ENCODE assay signal across 21 cellular contexts in genomic region chr6:63507096-63507495, GRCh38.
"Had no signal": no experiment of that assay in that cellular context is flagged by ENCODE, and none has a peak within 500 bp of the region (broad histone marks: within the 10 kb centered on the region; RNA-seq: fewer than 3 reads in every experiment).

No MANE protein-coding gene starts in this region.

- H3K4me1 Mint-ChIP-seq: activated naive CD8-positive, alpha-beta T cell treated with anti-CD3 and anti-CD28 coated beads, Interleukin-2, amount 50 U/mL, for 24 hours had no signal

- H3K9me3 Mint-ChIP-seq: activated CD4-positive, alpha-beta T cell treated with anti-CD3 and anti-CD28 coated beads, Interleukin-2, amount 10 ng/mL, durations not matched to agents 7 days and 5 days; activated naive CD8-positive, alpha-beta T cell treated with anti-CD3 and anti-CD28 coated beads, Interleukin-2, amount 50 U/mL, for 24 hours; activated T-helper 1 cell treated with anti-CD3 and anti-CD28 coated beads, Interleukin-12 subunit alpha, Interleukin-12 subunit beta, Interleukin-2, Interleukin-4 antibody, amounts not matched to agents 30 ng/mL and 10 ng/mL and 1 ng/mL, durations not matched to agents 14 hours and 24 hours and 36 hours; dendritic cell treated with granulocyte-macrophage colony-stimulating factor and Interleukin-4, amounts not matched to agents 40 ng/mL and 50 ng/mL, for 4 days; T-helper 2 cell treated with Interferon-gamma antibody and Interleukin-4, amounts not matched to agents 5 μg/mL and 100 μg/mL, for 36 hours had no signal

- ATAC-seq: activated naive CD8-positive, alpha-beta T cell treated with anti-CD3 and anti-CD28 coated beads, Interleukin-2, amount 50 U/mL, for 24 hours; gastrocnemius medialis; heart right ventricle; left cardiac atrium had no signal

- H3K4me3 ChIP-seq: breast epithelium, gastrocnemius medialis, heart right ventricle, lung, right atrium auricular region, suprapubic skin had no signal

- H3K27me3 Mint-ChIP-seq: activated naive CD8-positive, alpha-beta T cell treated with anti-CD3 and anti-CD28 coated beads, Interleukin-2, amount 50 U/mL, for 24 hours; dendritic cell treated with granulocyte-macrophage colony-stimulating factor and Interleukin-4, amounts not matched to agents 40 ng/mL and 50 ng/mL, for 4 days; progenitor cell of endocrine pancreas had no signal

- H3K4me3 Mint-ChIP-seq: activated CD4-positive, alpha-beta T cell treated with anti-CD3 and anti-CD28 coated beads, Interleukin-2, amount 10 ng/mL, durations not matched to agents 7 days and 5 days; activated naive CD8-positive, alpha-beta T cell treated with anti-CD3 and anti-CD28 coated beads, Interleukin-2, amount 50 U/mL, for 24 hours; activated T-helper 1 cell treated with anti-CD3 and anti-CD28 coated beads, Interleukin-12 subunit alpha, Interleukin-12 subunit beta, Interleukin-2, Interleukin-4 antibody, amounts not matched to agents 30 ng/mL and 10 ng/mL and 1 ng/mL, durations not matched to agents 14 hours and 24 hours and 36 hours; dendritic cell treated with granulocyte-macrophage colony-stimulating factor and Interleukin-4, amounts not matched to agents 40 ng/mL and 50 ng/mL, for 4 days; T-helper 2 cell treated with Interferon-gamma antibody and Interleukin-4, amounts not matched to agents 5 μg/mL and 100 μg/mL, for 36 hours had no signal

- DNase-seq: activated CD4-positive, alpha-beta T cell treated with anti-CD3 and anti-CD28 coated beads, Interleukin-2, amount 10 ng/mL, durations not matched to agents 7 days and 5 days; activated naive CD4-positive, alpha-beta T cell; activated naive CD8-positive, alpha-beta T cell treated with anti-CD3 and anti-CD28 coated beads, Interleukin-2, amount 50 U/mL, for 24 hours; aorta; cerebellar nuclear complex; gastrocnemius medialis; heart right ventricle; left cardiac atrium; midbrain; small intestine; stimulated activated CD4-positive, alpha-beta T cell treated with anti-CD3 and anti-CD28 coated beads, Interleukin-4, amount 100 ng/mL, for 24 hours; stimulated activated CD8-positive, alpha-beta memory T cell treated with anti-CD3 and anti-CD28 coated beads, Interleukin-4, amount 100 ng/mL, for 48 hours; stimulated activated naive CD4-positive, alpha-beta T cell treated with Interleukin-2 at 50 U/mL for 16 hours had no signal

- H3K27ac Mint-ChIP-seq: activated CD4-positive, alpha-beta T cell treated with anti-CD3 and anti-CD28 coated beads, Interleukin-2, amount 10 ng/mL, durations not matched to agents 7 days and 5 days; activated naive CD8-positive, alpha-beta T cell treated with anti-CD3 and anti-CD28 coated beads, Interleukin-2, amount 50 U/mL, for 24 hours; activated T-helper 1 cell treated with anti-CD3 and anti-CD28 coated beads, Interleukin-12 subunit alpha, Interleukin-12 subunit beta, Interleukin-2, Interleukin-4 antibody, amounts not matched to agents 30 ng/mL and 10 ng/mL and 1 ng/mL, durations not matched to agents 14 hours and 24 hours and 36 hours; dendritic cell treated with granulocyte-macrophage colony-stimulating factor and Interleukin-4, amounts not matched to agents 40 ng/mL and 50 ng/mL, for 4 days; progenitor cell of endocrine pancreas; T-helper 2 cell treated with Interferon-gamma antibody and Interleukin-4, amounts not matched to agents 5 μg/mL and 100 μg/mL, for 36 hours had no signal
